In the genomic region with DNA sequence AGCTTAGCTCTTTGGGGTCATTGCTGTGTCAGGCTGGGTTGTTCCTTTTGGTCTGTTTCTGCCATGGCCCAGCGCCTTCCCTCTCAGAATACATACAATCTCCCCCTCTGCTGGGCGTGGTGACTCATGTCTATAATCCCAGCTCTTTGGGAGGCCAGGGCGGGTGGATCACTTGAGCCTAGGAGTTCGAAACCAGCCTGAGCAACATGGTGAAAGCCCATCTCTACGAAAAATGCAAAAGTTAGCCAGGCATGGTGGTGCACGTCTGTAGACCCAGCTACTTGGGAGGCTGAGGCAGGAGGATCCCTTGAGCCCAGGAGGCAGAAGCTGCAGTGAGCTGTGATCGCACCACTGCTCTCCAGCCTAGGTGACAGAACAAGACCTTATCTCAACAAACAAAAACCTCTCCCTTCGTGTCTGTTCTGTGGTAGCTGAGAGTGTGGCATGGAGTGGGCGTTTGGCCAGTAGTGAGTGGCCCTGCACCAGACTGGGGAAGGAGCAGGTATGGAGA, we compare ENCODE assay signal across 7 cellular contexts. TPM values are rescaled to one million over a fixed set of nuclear protein-coding genes. Genes with fewer than 3 reads are reported as not detected.
DNase-seq lines count a peak whose midpoint lies in the region; ATAC-seq lines count a peak whose summit lies in the region.

No MANE protein-coding gene starts in this region.

- no peak overlapping the region for H3K4me3 Mint-ChIP-seq in activated naive CD4-positive, alpha-beta T cell treated with anti-CD3 and anti-CD28 coated beads, Interleukin-2, amount 50 U/mL, for 24 hours

- ATAC-seq in GM18861 (IDR thresholded peaks at IDR 0.05; ENCODE audit: unreplicated experiment) (peak; percentile 7), HG03432 (IDR thresholded peaks at IDR 0.05; ENCODE audit: unreplicated experiment) (peak; percentile 7), HG02884 (IDR thresholded peaks at IDR 0.05; ENCODE audit: unreplicated experiment) (no peak)

- H3K36me3 Mint-ChIP-seq in activated naive CD4-positive, alpha-beta T cell treated with anti-CD3 and anti-CD28 coated beads, Interleukin-2, amount 50 U/mL, for 24 hours = peaks cover 8% of the 10 kb centered on the region

- peak; percentile 59 for DNase-seq in posterior vena cava (ENCODE audit: low spot score)
- DNase-seq in NCI-H345 (lab: John Stamatoyannopoulos, UW) = no peak
- no peak for DNase-seq in NCI-H526 (lab: John Stamatoyannopoulos, UW)

- intact Hi-C loops in posterior vena cava (cut with DNase I) = loop anchor here in 1 of 2 donors (10.0 kb wide), 1 partner anchor 63 kb away; a partner anchor contains a TSS

- peak overlapping the region; percentile 97 for H3K27ac Mint-ChIP-seq in activated naive CD4-positive, alpha-beta T cell treated with anti-CD3 and anti-CD28 coated beads, Interleukin-2, amount 50 U/mL, for 24 hours

- H3K27me3 Mint-ChIP-seq in activated naive CD4-positive, alpha-beta T cell treated with anti-CD3 and anti-CD28 coated beads, Interleukin-2, amount 50 U/mL, for 24 hours = no peaks in the 10 kb centered on the region

- H3K9me3 Mint-ChIP-seq in activated naive CD4-positive, alpha-beta T cell treated with anti-CD3 and anti-CD28 coated beads, Interleukin-2, amount 50 U/mL, for 24 hours = no peaks in the 10 kb centered on the region

- peaks cover 22% of the 10 kb centered on the region for H3K4me1 Mint-ChIP-seq in activated naive CD4-positive, alpha-beta T cell treated with anti-CD3 and anti-CD28 coated beads, Interleukin-2, amount 50 U/mL, for 24 hours

RNA-seq across cellular contexts. Expression of a gene that starts 35.7 kb away (rescaled TPM):
- total RNA-seq in posterior vena cava = 10 to 100 TPM; 30.1 to 41.3 TPM

RNA-seq across cellular contexts. Expression of a gene that starts 46.7 kb away (rescaled TPM):
- total RNA-seq in posterior vena cava = 100 to 1,000 TPM; 102 to 112 TPM

RNA-seq across cellular contexts. Expression of a gene that starts 56.2 kb away (rescaled TPM):
- not detected for total RNA-seq in posterior vena cava
